16 cellular contexts compared by ENCODE assay signal in genomic region chr7:1978656-1979590, GRCh38.
"Had no signal": no experiment of that assay in that cellular context is flagged by ENCODE, and none has a peak within 500 bp of the region (broad histone marks: within the 10 kb centered on the region; RNA-seq: fewer than 3 reads in every experiment).

No MANE protein-coding gene starts in this region.

- ATAC-seq: activated CD8-positive, alpha-beta T cell treated with anti-CD3 and anti-CD28 coated beads, Interleukin-2, amount 10 ng/mL, durations not matched to agents 7 days and 5 days; left lobe of liver had no signal

- H3K4me3 Mint-ChIP-seq: activated CD8-positive, alpha-beta T cell treated with anti-CD3 and anti-CD28 coated beads, Interleukin-2, amount 10 ng/mL, durations not matched to agents 7 days and 5 days; activated naive CD4-positive, alpha-beta T cell treated with anti-CD3 and anti-CD28 coated beads for 36 hours; brain; central memory CD8-positive, alpha-beta T cell had no signal

- H3K27me3 Mint-ChIP-seq: brain; central memory CD8-positive, alpha-beta T cell had no signal

- H3K4me2 ChIP-seq: smooth muscle cell had no signal

- H3K27ac ChIP-seq: esophagus muscularis mucosa, parathyroid adenoma, SJCRH30, upper lobe of left lung, VCaP had no signal

- H3K79me2 ChIP-seq: parathyroid adenoma had no signal

- H3K4me3 ChIP-seq: esophagus muscularis mucosa, SJCRH30, smooth muscle cell, upper lobe of left lung had no signal

- H3K4me1 ChIP-seq: esophagus muscularis mucosa, parathyroid adenoma, SJCRH30, upper lobe of left lung had no signal

- H3K27me3 ChIP-seq: esophagus muscularis mucosa, SJCRH30, upper lobe of left lung had no signal

- H2AFZ ChIP-seq: parathyroid adenoma had no signal

- H3K27ac Mint-ChIP-seq: activated CD8-positive, alpha-beta T cell treated with anti-CD3 and anti-CD28 coated beads, Interleukin-2, amount 10 ng/mL, durations not matched to agents 7 days and 5 days; activated naive CD4-positive, alpha-beta T cell treated with anti-CD3 and anti-CD28 coated beads for 36 hours had no signal

- H3K9me3 ChIP-seq: esophagus muscularis mucosa, SJCRH30, upper lobe of left lung had no signal

- DNase-seq: activated CD8-positive, alpha-beta memory T cell treated with anti-CD3 and anti-CD28 coated beads, Interleukin-2, amount 50 U/mL, for 48 hours; activated CD8-positive, alpha-beta T cell treated with anti-CD3 and anti-CD28 coated beads, Interleukin-2, amount 10 ng/mL, durations not matched to agents 7 days and 5 days; activated naive CD4-positive, alpha-beta T cell treated with anti-CD3 and anti-CD28 coated beads for 36 hours; amniotic stem cell; dermis blood vessel endothelial cell; SJCRH30; stimulated activated CD4-positive, alpha-beta T cell treated with anti-CD3 and anti-CD28 coated beads, Interleukin-1b, Interleukin-23, amount 100 ng/mL, for 48 hours; stimulated activated naive CD4-positive, alpha-beta T cell treated with Interleukin-2 at 50 U/mL for 16 hours had no signal

- H3K9me3 Mint-ChIP-seq: activated naive CD4-positive, alpha-beta T cell treated with anti-CD3 and anti-CD28 coated beads for 36 hours; central memory CD8-positive, alpha-beta T cell had no signal
